15 cellular contexts compared by ENCODE assay signal in the genomic region with DNA sequence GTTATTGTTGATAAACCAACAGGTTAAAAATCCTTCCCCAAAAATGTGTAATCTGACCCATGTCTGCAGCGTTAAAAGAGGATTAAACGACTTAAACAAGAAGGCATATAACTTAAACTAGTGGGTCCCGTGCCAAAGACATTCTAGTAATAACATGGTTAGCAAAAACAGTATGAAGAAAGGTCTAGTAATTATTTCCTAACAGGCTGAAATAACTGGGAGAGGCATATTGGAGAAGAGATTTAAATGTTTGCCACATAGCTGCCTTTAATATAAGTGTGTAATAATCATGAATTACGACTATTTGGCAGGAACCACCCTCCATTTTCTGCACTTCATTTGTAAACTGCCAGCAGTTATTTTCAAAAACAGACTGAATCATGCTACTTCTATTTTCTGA.
A peak's percentile ranks its signal among the peaks of the same experiment; 100 is the strongest.
DNase-seq lines count a peak whose midpoint lies in the region; ATAC-seq, FAIRE-seq and TF ChIP-seq lines count a peak whose summit lies in the region.
"Had no signal": no experiment of that assay in that cellular context is flagged by ENCODE, and none has a peak within 500 bp of the region (broad histone marks: within the 10 kb centered on the region; RNA-seq: fewer than 3 reads in every experiment).

No MANE protein-coding gene starts in this region.

- H3K4me3 ChIP-seq in A673 (ENCODE audit: low read depth, low read length, poor library complexity, severe bottlenecking) (no peak overlapping the region), PC-3 (ENCODE audit: low read length) (no peak overlapping the region)
- H3K4me3 ChIP-seq: testis had no signal

- peaks cover 63% of the 10 kb centered on the region for H3K4me1 ChIP-seq in A673 (ENCODE audit: insufficient read depth, low read length, poor library complexity, severe bottlenecking)
- peaks cover 7% of the 10 kb centered on the region; the same call in 1 of the 2 replicates for H3K4me1 ChIP-seq in PC-3 (ENCODE audit: insufficient read depth, low read length)
- H3K4me1 ChIP-seq: testis had no signal

- CTCF ChIA-PET in A673 (lab: Charles Lee): interaction anchor here (0.5 kb wide), 1 partner anchor 843 kb away, joined by 3 read pairs; no protein-coding TSS in a partner anchor
- CTCF ChIA-PET in activated naive CD4-positive, alpha-beta T cell treated with anti-CD3 and anti-CD28 coated beads, Interleukin-2, amount 10 ng/mL, durations not matched to agents 7 days and 5 days (lab: Charles Lee): no interaction called here
- CTCF ChIA-PET in PC-3 (lab: Charles Lee): no interaction called here

- DNase-seq in A673 (ENCODE audit: low spot score) (peak; percentile 34), EH (ENCODE audit: low read depth) (peak; percentile 23), amniotic epithelial cell (ENCODE audit: low read depth) (peak; percentile 74), iris pigment epithelial cell (ENCODE audit: low read depth) (peak; percentile 55), HCEC 1CT (no peak), GM19239 (ENCODE audit: insufficient read length, low spot score) (no peak), PC-3 (no peak)
- no peak for DNase-seq in activated naive CD4-positive, alpha-beta T cell treated with anti-CD3 and anti-CD28 coated beads, Interleukin-2, amount 10 ng/mL, durations not matched to agents 7 days and 5 days
- DNase-seq: activated CD4-positive, alpha-beta T cell treated with anti-CD3 and anti-CD28 coated beads, Interleukin-2, amount 50 U/mL, for 1 hour; activated naive CD4-positive, alpha-beta T cell treated with anti-CD3 and anti-CD28 coated beads, Interleukin-2, amount 50 U/mL, for 16 hours; activated T-cell treated with anti-CD3 and anti-CD28 coated beads for 4 hours; cortex of kidney; left colon; NCI-H2029; testis had no signal

- POLR2A ChIA-PET in A673 (lab: Charles Lee; ENCODE audit: low non-redundant PET): no interaction called here
- POLR2A ChIA-PET in PC-3 (lab: Charles Lee; ENCODE audit: unreplicated experiment): no interaction called here

- H3K27me3 ChIP-seq in A673 (replicated peaks; ENCODE audit: insufficient read depth, low read depth, low read length, poor library complexity) (no peaks in the 10 kb centered on the region), PC-3 (ENCODE audit: low read length) (no peaks in the 10 kb centered on the region)
- H3K27me3 ChIP-seq: testis had no signal

- BruUV-seq in A673 (replicated peaks; lab: Mats Ljungman, UMichigan) (no TSS peak), PC-3 (replicated peaks; lab: Mats Ljungman, UMichigan) (no TSS peak)

- ATAC-seq in PC-3: no peak
- ATAC-seq: left colon had no signal

- FAIRE-seq in GM19239 (lab: Jason Lieb, UNC): no peak

- H3F3A ChIP-seq in PC-3 (ENCODE audit: low read length, unreplicated experiment): no peaks in the 10 kb centered on the region

- H3K9me3 ChIP-seq in A673 (ENCODE audit: low read depth, low read length, poor library complexity, severe bottlenecking) (no peaks in the 10 kb centered on the region), PC-3 (ENCODE audit: low read length) (no peaks in the 10 kb centered on the region)
- H3K9me3 ChIP-seq: testis had no signal

- TF ChIP-seq CTCF in A673 (conservative IDR thresholded peaks at IDR 0.05; ENCODE audit: low read depth, low read length): no peak
- no peak for TF ChIP-seq CTCF in PC-3 (conservative IDR thresholded peaks at IDR 0.05; ENCODE audit: low read depth, low read length)

- H3K27ac ChIP-seq in A673 (ENCODE audit: low read depth, low read length, poor library complexity, severe bottlenecking): peak overlapping the region; percentile 81
- H3K27ac ChIP-seq in PC-3 (ENCODE audit: low read length): no peak overlapping the region
- H3K27ac ChIP-seq: testis had no signal

- no peak overlapping the region for H3K9ac ChIP-seq in PC-3 (ENCODE audit: low read length)

- H3K9me2 ChIP-seq in PC-3 (replicated peaks; ENCODE audit: low read length): no peaks in the 10 kb centered on the region

- peaks cover 21% of the 10 kb centered on the region for H3K36me3 ChIP-seq in A673 (ENCODE audit: insufficient read depth, low read length, poor library complexity, severe bottlenecking)
- peaks cover 12% of the 10 kb centered on the region; the same call in 1 of the 2 replicates for H3K36me3 ChIP-seq in PC-3 (ENCODE audit: low read depth, low read length)

- H3K36me3 Mint-ChIP-seq in activated naive CD4-positive, alpha-beta T cell treated with anti-CD3 and anti-CD28 coated beads, Interleukin-2, amount 10 ng/mL, durations not matched to agents 7 days and 5 days: peaks cover 25% of the 10 kb centered on the region

- no peaks in the 10 kb centered on the region for H4K20me1 ChIP-seq in PC-3 (ENCODE audit: low read length)

- H3K27ac Mint-ChIP-seq in activated naive CD4-positive, alpha-beta T cell treated with anti-CD3 and anti-CD28 coated beads, Interleukin-2, amount 10 ng/mL, durations not matched to agents 7 days and 5 days: no peak overlapping the region

- H3K4me1 Mint-ChIP-seq in activated naive CD4-positive, alpha-beta T cell treated with anti-CD3 and anti-CD28 coated beads, Interleukin-2, amount 10 ng/mL, durations not matched to agents 7 days and 5 days: no peaks in the 10 kb centered on the region

- no peak overlapping the region for H3K4me3 Mint-ChIP-seq in activated naive CD4-positive, alpha-beta T cell treated with anti-CD3 and anti-CD28 coated beads, Interleukin-2, amount 10 ng/mL, durations not matched to agents 7 days and 5 days

- no peaks in the 10 kb centered on the region for H3K9me3 Mint-ChIP-seq in activated naive CD4-positive, alpha-beta T cell treated with anti-CD3 and anti-CD28 coated beads, Interleukin-2, amount 10 ng/mL, durations not matched to agents 7 days and 5 days

- intact Hi-C loops in A673 (cut with micrococcal nuclease; ENCODE audit: unreplicated experiment): no loop called here
- intact Hi-C loops in PC-3 (cut with micrococcal nuclease): no loop called here

- H2AFZ ChIP-seq in PC-3 (ENCODE audit: low read length): no peak overlapping the region

- H3K4me2 ChIP-seq in PC-3 (ENCODE audit: low read length): no peak overlapping the region

- H3K79me2 ChIP-seq in PC-3 (ENCODE audit: low read length): no peaks in the 10 kb centered on the region

- no peaks in the 10 kb centered on the region for H3K27me3 Mint-ChIP-seq in activated naive CD4-positive, alpha-beta T cell treated with anti-CD3 and anti-CD28 coated beads, Interleukin-2, amount 10 ng/mL, durations not matched to agents 7 days and 5 days

Comparison
In these comparisons a context has a peak if more than half of its experiments do, and no peak if none do; other contexts are left out.
1. DNase-seq: peak in A673 (single experiment), EH (single experiment), amniotic epithelial cell (single experiment) and iris pigment epithelial cell (single experiment); none in HCEC 1CT (single experiment), activated naive CD4-positive, alpha-beta T cell treated with anti-CD3 and anti-CD28 coated beads, Interleukin-2, amount 10 ng/mL, durations not matched to agents 7 days and 5 days (single experiment), GM19239 (single experiment) and PC-3 (single experiment).